21 cellular contexts compared by ENCODE assay signal in the genomic region with DNA sequence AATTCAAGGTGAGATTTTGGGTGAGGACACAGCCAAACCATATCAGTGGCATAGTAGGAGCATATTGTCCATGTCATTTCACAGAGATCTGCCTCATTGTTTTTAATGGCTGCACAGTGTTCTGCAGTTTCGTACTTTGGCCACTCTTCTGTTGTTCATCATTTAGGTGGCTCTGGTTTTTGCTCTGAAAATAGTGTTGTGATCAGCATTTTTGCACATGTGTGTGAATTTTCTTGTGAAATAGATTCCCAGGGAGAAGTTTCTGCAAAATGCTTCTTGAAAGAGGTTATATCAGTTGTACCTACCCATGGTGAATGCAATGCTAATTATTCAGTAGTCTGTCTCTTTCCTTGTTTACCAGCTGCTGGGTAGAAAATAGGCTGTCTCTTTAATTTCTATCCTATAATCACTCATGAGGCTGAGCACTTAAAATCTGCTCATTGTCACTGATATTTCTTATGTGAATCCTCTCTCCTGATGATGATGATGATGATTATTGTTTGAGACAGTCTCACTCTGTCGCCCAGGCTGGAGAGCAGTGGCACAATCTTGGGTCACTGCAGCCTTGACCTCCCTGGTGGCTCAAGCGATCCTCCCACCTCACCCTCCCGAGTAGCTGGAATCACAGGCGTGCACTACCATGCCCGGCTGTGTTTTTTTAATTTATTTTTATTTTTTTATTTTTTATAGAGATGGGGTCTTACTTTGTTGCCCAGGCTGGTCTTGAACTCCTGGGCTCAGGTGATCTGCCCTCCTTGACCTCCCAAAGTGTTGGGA.
"Had no signal": no experiment of that assay in that cellular context is flagged by ENCODE, and none has a peak within 500 bp of the region (broad histone marks: within the 10 kb centered on the region; RNA-seq: fewer than 3 reads in every experiment).

No MANE protein-coding gene starts in this region.

- H3K27me3 Mint-ChIP-seq: effector memory CD8-positive, alpha-beta T cell; natural killer cell treated with Interleukin-12 subunit alpha and Interleukin-12 subunit beta and Interleukin-15 and Interleukin-18, amount 100 ng/mL, for 72 hours; type B pancreatic cell had no signal

- H3K9me3 Mint-ChIP-seq: effector memory CD8-positive, alpha-beta T cell; natural killer cell treated with Interleukin-12 subunit alpha and Interleukin-12 subunit beta and Interleukin-15 and Interleukin-18, amount 100 ng/mL, for 72 hours; type B pancreatic cell had no signal

- H3K9ac ChIP-seq: parathyroid adenoma had no signal

- DNase-seq: effector memory CD8-positive, alpha-beta T cell; erythroblast; foreskin keratinocyte; kidney; left cardiac atrium; left ventricle myocardium inferior; mesenchymal stem cell; midbrain; occipital lobe; psoas muscle; sigmoid colon; stimulated activated CD4-positive, alpha-beta T cell treated with anti-CD3 and anti-CD28 coated beads, Interleukin-2, amount 100 ng/mL, for 24 hours; stimulated activated CD4-positive, alpha-beta T cell treated with anti-CD3 and anti-CD28 coated beads, Interleukin-4, amount 100 ng/mL, for 4 hours; stimulated activated naive CD4-positive, alpha-beta T cell; stomach; substantia nigra had no signal

- H3K36me3 Mint-ChIP-seq: natural killer cell treated with Interleukin-12 subunit alpha and Interleukin-12 subunit beta and Interleukin-15 and Interleukin-18, amount 100 ng/mL, for 72 hours had no signal

- H3K9me3 ChIP-seq: left ventricle myocardium inferior, psoas muscle, sigmoid colon, stomach had no signal

- H2AFZ ChIP-seq: parathyroid adenoma had no signal

- H3K27me3 ChIP-seq: foreskin keratinocyte, sigmoid colon, stomach had no signal

- H3K4me3 ChIP-seq: left ventricle myocardium inferior, lung, psoas muscle, sigmoid colon, skin epidermis, stomach had no signal

- H3K4me3 Mint-ChIP-seq: effector memory CD8-positive, alpha-beta T cell; natural killer cell treated with Interleukin-12 subunit alpha and Interleukin-12 subunit beta and Interleukin-15 and Interleukin-18, amount 100 ng/mL, for 72 hours; type B pancreatic cell had no signal

- ATAC-seq: effector memory CD8-positive, alpha-beta T cell; foreskin keratinocyte; left cardiac atrium; natural killer cell treated with Interleukin-12 subunit alpha and Interleukin-12 subunit beta and Interleukin-15 and Interleukin-18, amount 100 ng/mL, for 72 hours; psoas muscle had no signal

- H3K27ac Mint-ChIP-seq: natural killer cell treated with Interleukin-12 subunit alpha and Interleukin-12 subunit beta and Interleukin-15 and Interleukin-18, amount 100 ng/mL, for 72 hours; type B pancreatic cell had no signal

- H3K27ac ChIP-seq: foreskin keratinocyte, left ventricle myocardium inferior, parathyroid adenoma, psoas muscle, sigmoid colon, skin epidermis, stomach had no signal
